Comparison of ENCODE assay signal across 9 cellular contexts in genomic region chr12:14723763-14724162, GRCh38. TPM values are rescaled to one million over a fixed set of nuclear protein-coding genes. Genes with fewer than 3 reads are reported as not detected.
A peak's percentile ranks its signal among the peaks of the same experiment; 100 is the strongest.
DNase-seq lines count a peak whose midpoint lies in the region; ATAC-seq and TF ChIP-seq lines count a peak whose summit lies in the region.
"Had no signal": no experiment of that assay in that cellular context is flagged by ENCODE, and none has a peak within 500 bp of the region (broad histone marks: within the 10 kb centered on the region; RNA-seq: fewer than 3 reads in every experiment).

No MANE protein-coding gene starts in this region.

- no peaks in the 10 kb centered on the region for H3K36me3 ChIP-seq in effector memory CD4-positive, alpha-beta T cell (ENCODE audit: control insufficient read depth, insufficient read depth, low read length)
- no peaks in the 10 kb centered on the region for H3K36me3 ChIP-seq in thoracic aorta

- DNase-seq in ACHN: peak; percentile 73
- peak; percentile 6 for DNase-seq in NCI-H2227 treated with DMSO at 0.1 percent for 48 hours (lab: John Stamatoyannopoulos, UW)
- peak; percentile 52 for DNase-seq in activated CD4-positive, alpha-beta T cell treated with anti-CD3 and anti-CD28 coated beads, Interleukin-2, amount 50 U/mL, for 1 hour
- DNase-seq in effector memory CD4-positive, alpha-beta T cell: peak; percentile 24 to 49 (median 25)
- DNase-seq in myocyte (ENCODE audit: low read depth): peak; percentile 28
- peak; percentile 14 for DNase-seq in thoracic aorta (ENCODE audit: low spot score)
- no peak for DNase-seq in cerebellar nuclear complex (lab: John Stamatoyannopoulos, UW)

- no peaks in the 10 kb centered on the region for H3K4me1 ChIP-seq in effector memory CD4-positive, alpha-beta T cell (ENCODE audit: control insufficient read depth, insufficient read depth, low read length, poor library complexity, severe bottlenecking)
- H3K4me1 ChIP-seq in thoracic aorta (ENCODE audit: control insufficient read depth in 1 of 2, low read depth in 2 of 2): no peaks in the 10 kb centered on the region

- no peaks in the 10 kb centered on the region for H3K27me3 ChIP-seq in effector memory CD4-positive, alpha-beta T cell (replicated peaks; ENCODE audit: control insufficient read depth, insufficient read depth, low read length, poor library complexity, severe bottlenecking)
- no peaks in the 10 kb centered on the region for H3K27me3 ChIP-seq in thoracic aorta (replicated peaks; ENCODE audit: insufficient read depth)

- no peaks in the 10 kb centered on the region for H3K9me3 ChIP-seq in effector memory CD4-positive, alpha-beta T cell (ENCODE audit: control insufficient read depth, low read length)
- no peaks in the 10 kb centered on the region for H3K9me3 ChIP-seq in thoracic aorta

- no peak overlapping the region for H3K4me3 ChIP-seq in effector memory CD4-positive, alpha-beta T cell (ENCODE audit: insufficient read depth, low read depth, low read length, poor library complexity, severe bottlenecking)
- H3K4me3 ChIP-seq in thoracic aorta: no peak overlapping the region

- TF ChIP-seq CTCF in thoracic aorta (IDR thresholded peaks at IDR 0.05): peak; percentile 60

- in situ Hi-C loops in ACHN (cut with HindIII; ENCODE audit: low pct_ligation_motif_present, low pct_unique_long_range_greater_than_20kb, low sequenced_read_pairs): no loop called here

- peak; percentile 62 for ATAC-seq in GM19035 (IDR thresholded peaks at IDR 0.05; ENCODE audit: unreplicated experiment)
- no peak for ATAC-seq in thoracic aorta (ENCODE audit: insufficient number of reproducible peaks, low FRiP score, low read depth)

- H3K27ac ChIP-seq in effector memory CD4-positive, alpha-beta T cell (ENCODE audit: insufficient read depth, low read length, poor library complexity, severe bottlenecking): no peak overlapping the region
- H3K27ac ChIP-seq in thoracic aorta: no peak overlapping the region

RNA-seq across cellular contexts. Expression of gene GUCY2C, which starts 27.4 kb away (rescaled TPM):
- not detected in 2 replicates for total RNA-seq in myocyte
- not detected for polyA plus RNA-seq in myocyte (2012)
- under 1 TPM in 1 of 2 donors, not detected in 1; 0.14 TPM for total RNA-seq in thoracic aorta
- polyA plus RNA-seq: neural cell had no signal

Comparison
In these comparisons a context has a peak if more than half of its experiments do, and no peak if none do; other contexts are left out.
1. DNase-seq: peak in ACHN (single experiment), NCI-H2227 treated with DMSO at 0.1 percent for 48 hours (single experiment), activated CD4-positive, alpha-beta T cell treated with anti-CD3 and anti-CD28 coated beads, Interleukin-2, amount 50 U/mL, for 1 hour (single experiment), effector memory CD4-positive, alpha-beta T cell (3 of 3), myocyte (single experiment) and thoracic aorta (single experiment); none in cerebellar nuclear complex (0 of 2).